Comparison of ENCODE assay signal across 21 cellular contexts in genomic region chr4:167587361-167587760, GRCh38.
"Had no signal": no experiment of that assay in that cellular context is flagged by ENCODE, and none has a peak within 500 bp of the region (broad histone marks: within the 10 kb centered on the region; RNA-seq: fewer than 3 reads in every experiment).

No MANE protein-coding gene starts in this region.

- H3K4me1 Mint-ChIP-seq: naive thymus-derived CD8-positive, alpha-beta T cell; stimulated activated memory B cell treated with anti-CD40 and anti-IgM and Interleukin-4, amounts not matched to agents 10 μg/mL and 1 μg/mL and 100 μg/mL, for 72 hours had no signal

- H3K4me1 ChIP-seq: esophagus muscularis mucosa, gastrocnemius medialis, heart right ventricle, spleen, tibial artery, upper lobe of left lung, uterus had no signal

- H3K4me3 ChIP-seq: esophagus muscularis mucosa, gastrocnemius medialis, heart right ventricle, mucosa of descending colon, spleen, tibial artery, upper lobe of left lung, uterus had no signal

- H3K36me3 ChIP-seq: esophagus muscularis mucosa, gastrocnemius medialis, heart right ventricle, spleen, tibial artery, upper lobe of left lung, uterus had no signal

- ATAC-seq: gastrocnemius medialis; heart right ventricle; left lobe of liver; mucosa of descending colon; naive thymus-derived CD8-positive, alpha-beta T cell; sciatic nerve; stimulated activated memory B cell treated with anti-CD40 and anti-IgM and Interleukin-4, amounts not matched to agents 10 μg/mL and 1 μg/mL and 100 μg/mL, for 72 hours had no signal

- H3K27me3 ChIP-seq: esophagus muscularis mucosa, gastrocnemius medialis, heart right ventricle, spleen, tibial artery, upper lobe of left lung, uterus had no signal

- H3K4me3 Mint-ChIP-seq: naive thymus-derived CD8-positive, alpha-beta T cell; stimulated activated memory B cell treated with anti-CD40 and anti-IgM and Interleukin-4, amounts not matched to agents 10 μg/mL and 1 μg/mL and 100 μg/mL, for 72 hours; stimulated activated naive CD8-positive, alpha-beta T cell treated with anti-CD3 and anti-CD28 coated beads, Interleukin-15, Interleukin-2, amounts not matched to agents 100 ng/mL and 50 ng/mL, for 24 hours had no signal

- H3K27ac Mint-ChIP-seq: naive thymus-derived CD8-positive, alpha-beta T cell; stimulated activated memory B cell treated with anti-CD40 and anti-IgM and Interleukin-4, amounts not matched to agents 10 μg/mL and 1 μg/mL and 100 μg/mL, for 72 hours; stimulated activated naive CD8-positive, alpha-beta T cell treated with anti-CD3 and anti-CD28 coated beads, Interleukin-15, Interleukin-2, amounts not matched to agents 100 ng/mL and 50 ng/mL, for 24 hours had no signal

- H3K27ac ChIP-seq: epithelial cell of prostate, esophagus muscularis mucosa, gastrocnemius medialis, heart right ventricle, spleen, tibial artery, upper lobe of left lung, uterus had no signal

- H3K27me3 Mint-ChIP-seq: naive thymus-derived CD8-positive, alpha-beta T cell; stimulated activated memory B cell treated with anti-CD40 and anti-IgM and Interleukin-4, amounts not matched to agents 10 μg/mL and 1 μg/mL and 100 μg/mL, for 72 hours; stimulated activated naive CD8-positive, alpha-beta T cell treated with anti-CD3 and anti-CD28 coated beads, Interleukin-15, Interleukin-2, amounts not matched to agents 100 ng/mL and 50 ng/mL, for 24 hours had no signal

- H3K36me3 Mint-ChIP-seq: naive thymus-derived CD8-positive, alpha-beta T cell; stimulated activated memory B cell treated with anti-CD40 and anti-IgM and Interleukin-4, amounts not matched to agents 10 μg/mL and 1 μg/mL and 100 μg/mL, for 72 hours had no signal

- DNase-seq: effector memory CD4-positive, alpha-beta T cell; gastrocnemius medialis; heart right ventricle; islet precursor cell; mammary epithelial cell; mucosa of descending colon; naive thymus-derived CD8-positive, alpha-beta T cell; posterior cingulate gyrus; spleen; stimulated activated CD4-positive, alpha-beta T cell treated with anti-CD3 and anti-CD28 coated beads, Interleukin-15, amount 100 ng/mL, for 24 hours; stimulated activated CD4-positive, alpha-beta T cell treated with anti-CD3 and anti-CD28 coated beads, Interleukin-1b, Interleukin-23, amount 100 ng/mL, for 48 hours; stimulated activated CD4-positive, alpha-beta T cell treated with anti-CD3 and anti-CD28 coated beads, Interleukin-4, amount 100 ng/mL, for 24 hours; tibial artery; uterus had no signal
